ENCODE assay signal across 10 cellular contexts in the genomic region with DNA sequence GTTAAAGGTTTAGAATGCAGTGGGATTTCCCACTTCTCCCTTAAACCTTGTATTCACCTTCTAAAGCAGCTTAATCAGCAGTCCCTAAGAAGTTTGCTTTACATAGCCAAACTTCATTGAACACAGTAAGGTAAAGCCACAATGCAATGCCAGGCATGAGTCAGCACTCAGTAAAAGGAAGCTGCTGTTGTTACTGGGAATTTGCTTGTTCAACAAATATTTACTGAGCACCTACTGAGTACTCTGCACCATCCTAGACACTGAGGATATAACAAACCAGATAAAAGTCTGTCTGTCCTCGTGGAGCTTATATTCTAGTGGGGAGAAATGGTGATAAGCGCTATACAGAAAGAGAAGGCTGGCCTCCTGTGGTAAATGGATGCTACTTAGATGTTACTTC.
DNase-seq lines count a peak whose midpoint lies in the region; ATAC-seq, FAIRE-seq and TF ChIP-seq lines count a peak whose summit lies in the region.
"Had no signal": no experiment of that assay in that cellular context is flagged by ENCODE, and none has a peak within 500 bp of the region (broad histone marks: within the 10 kb centered on the region; RNA-seq: fewer than 3 reads in every experiment).

No MANE protein-coding gene starts in this region.

- no peak overlapping the region for H2BK15ac ChIP-seq in H9 (ENCODE audit: low read depth, low read length)

- TF ChIP-seq EP300 in gastroesophageal sphincter (IDR thresholded peaks at IDR 0.05): no peak

- no peaks in the 10 kb centered on the region for H3K27me3 Mint-ChIP-seq in H9 (ENCODE audit: low read depth)
- H3K27me3 Mint-ChIP-seq: activated naive CD8-positive, alpha-beta T cell treated with anti-CD3 and anti-CD28 coated beads for 36 hours had no signal

- no peaks in the 10 kb centered on the region for H3K79me2 ChIP-seq in H9 (ENCODE audit: insufficient read depth, low read length)

- H2BK5ac ChIP-seq in H9 (ENCODE audit: insufficient read length, low read length): no peak overlapping the region

- H4K8ac ChIP-seq in H9 (replicated peaks; ENCODE audit: insufficient read length, low read depth, low read length): no peak overlapping the region

- H2AFZ ChIP-seq in H9 (ENCODE audit: low read length): no peak overlapping the region

- no peak for FAIRE-seq in small intestine (lab: Jason Lieb, UNC)

- no peak overlapping the region for H3K4me3 ChIP-seq in NT2/D1 (ENCODE audit: insufficient read length, low read depth)
- no peak overlapping the region for H3K4me3 ChIP-seq in small intestine (ENCODE audit: low read depth in 1 of 2, low read length in 2 of 2)
- no peak overlapping the region for H3K4me3 ChIP-seq in gastroesophageal sphincter
- H3K4me3 ChIP-seq: skin epidermis had no signal

- TF ChIP-seq CTCF in H9 (conservative IDR thresholded peaks at IDR 0.05) (no peak), gastroesophageal sphincter (IDR thresholded peaks at IDR 0.05) (no peak)

- no peak overlapping the region for H3K4me2 ChIP-seq in H9 (ENCODE audit: insufficient read depth, insufficient read length, low read length)

- no peak overlapping the region for H3K14ac ChIP-seq in H9 (ENCODE audit: insufficient read depth, low read length)

- no peak overlapping the region for H3K18ac ChIP-seq in H9 (ENCODE audit: insufficient read length, low read depth, low read length)

- H3K4me1 ChIP-seq in H9 (ENCODE audit: insufficient read depth, low read length) (no peaks in the 10 kb centered on the region), NT2/D1 (ENCODE audit: insufficient read depth, insufficient read length) (no peaks in the 10 kb centered on the region), small intestine (ENCODE audit: control insufficient read depth in 2 of 2, insufficient read depth in 1 of 2, low read depth in 1 of 2, low read length in 1 of 2) (no peaks in the 10 kb centered on the region), gastroesophageal sphincter (no peaks in the 10 kb centered on the region)

- no peak overlapping the region for H3T11ph ChIP-seq in H9 (ENCODE audit: low read length)

- H3K9ac ChIP-seq in H9 (ENCODE audit: extremely low read depth, insufficient read length, low read length) (no peak overlapping the region), NT2/D1 (ENCODE audit: insufficient read length, low read depth) (no peak overlapping the region)

- H3K56ac ChIP-seq in H9 (ENCODE audit: insufficient read length, low read depth, low read length): no peak overlapping the region

- H4K20me1 ChIP-seq in H9 (ENCODE audit: control insufficient read depth, insufficient read depth, insufficient read length): no peaks in the 10 kb centered on the region

- H3K4me1 Mint-ChIP-seq in H9: peaks cover 4 to 16% of the 10 kb centered on the region in 2 experiments; a peak in 3 of 4 replicates
- H3K4me1 Mint-ChIP-seq: activated naive CD8-positive, alpha-beta T cell treated with anti-CD3 and anti-CD28 coated beads for 36 hours had no signal

- H2BK20ac ChIP-seq in H9 (ENCODE audit: low read depth, low read length, poor library complexity, severe bottlenecking): no peak overlapping the region

- no CpG with 5 or more reads among the region's 2 CpGs for WGBS in H9 (ENCODE audit: extremely low coverage, insufficient read length, low lambda C conversion rate)
- 72 to 91% (median 75%) methylated on average over 2 of the region's 2 CpGs for WGBS in small intestine, 3 donors
- 97 to 100% methylated on average over 1 to 2 of the region's 2 CpGs for WGBS in gastroesophageal sphincter (ENCODE audit: low coverage in 1 of 2), 2 donors

- no peak for ATAC-seq in gastroesophageal sphincter

- no peaks in the 10 kb centered on the region for H3K9me3 ChIP-seq in H9 (ENCODE audit: control insufficient read depth, low read depth, low read length)
- no peaks in the 10 kb centered on the region for H3K9me3 ChIP-seq in NT2/D1 (ENCODE audit: insufficient read depth, low read length)
- H3K9me3 ChIP-seq in small intestine (ENCODE audit: control insufficient read depth, low read depth): no peaks in the 10 kb centered on the region
- no peaks in the 10 kb centered on the region for H3K9me3 ChIP-seq in gastroesophageal sphincter

- peak overlapping the region; percentile 19 to 86 (median 49); a peak in 4 of 7 replicates for H3K27ac Mint-ChIP-seq in H9
- H3K27ac Mint-ChIP-seq: activated naive CD8-positive, alpha-beta T cell treated with anti-CD3 and anti-CD28 coated beads for 36 hours had no signal

- H3K79me1 ChIP-seq in H9 (ENCODE audit: insufficient read depth, low read depth, low read length, poor library complexity, severe bottlenecking): no peaks in the 10 kb centered on the region

- no peak overlapping the region for H2BK12ac ChIP-seq in H9 (ENCODE audit: insufficient read length, low read depth, low read length)

- H4K5ac ChIP-seq in H9 (ENCODE audit: insufficient read length, low read depth, low read length): no peak overlapping the region

- no peak for TF ChIP-seq POLR2A in gastroesophageal sphincter (IDR thresholded peaks at IDR 0.05)

- no peaks in the 10 kb centered on the region for H3K9me3 Mint-ChIP-seq in H9
- H3K9me3 Mint-ChIP-seq: activated naive CD8-positive, alpha-beta T cell treated with anti-CD3 and anti-CD28 coated beads for 36 hours had no signal

- no peak overlapping the region for H3K4ac ChIP-seq in H9 (ENCODE audit: low read depth, low read length)

- no peak overlapping the region for H2BK120ac ChIP-seq in H9 (ENCODE audit: low read depth, low read length, poor library complexity, severe bottlenecking)

- H3K23me2 ChIP-seq in H9 (ENCODE audit: insufficient read length, low read depth, low read length, poor library complexity, severe bottlenecking): no peaks in the 10 kb centered on the region

- peaks cover 42% of the 10 kb centered on the region for H3K36me3 ChIP-seq in NT2/D1 (ENCODE audit: insufficient read depth, insufficient read length, low read length)
- peaks cover 0 to 7% of the 10 kb centered on the region in 2 donors for H3K36me3 ChIP-seq in small intestine (ENCODE audit: control insufficient read depth in 2 of 2, insufficient read depth in 2 of 2, low read length in 2 of 2)
- peaks cover 0 to 45% of the 10 kb centered on the region in 2 donors for H3K36me3 ChIP-seq in gastroesophageal sphincter

- H3K27ac ChIP-seq in H9 (ENCODE audit: insufficient read length, low read depth, low read length): no peak overlapping the region
- H3K27ac ChIP-seq in small intestine (ENCODE audit: low read depth in 1 of 2, low read length in 1 of 2): no peak overlapping the region
- no peak overlapping the region for H3K27ac ChIP-seq in gastroesophageal sphincter

- no peak overlapping the region for H3K4me3 Mint-ChIP-seq in H9
- H3K4me3 Mint-ChIP-seq: activated naive CD8-positive, alpha-beta T cell treated with anti-CD3 and anti-CD28 coated beads for 36 hours had no signal

- DNase-seq in H9 (no peak), NT2/D1 (ENCODE audit: low read depth, low spot score) (peak; percentile 5), fibroblast of gingiva (ENCODE audit: low read depth) (peak; percentile 23), small intestine (peak; percentile 31), epidermal melanocyte (ENCODE audit: insufficient read length, low spot score) (no peak)
- no peak for DNase-seq in activated CD4-positive, CD25-positive, alpha-beta regulatory T cell (lab: John Stamatoyannopoulos, UW)
- DNase-seq: activated naive CD8-positive, alpha-beta T cell treated with anti-CD3 and anti-CD28 coated beads for 36 hours; substantia nigra had no signal

- H4K91ac ChIP-seq in H9 (ENCODE audit: insufficient read length, low read depth, low read length): no peak overlapping the region

- H3K27me3 ChIP-seq in H9 (ENCODE audit: insufficient read depth, low read length) (no peaks in the 10 kb centered on the region), NT2/D1 (ENCODE audit: insufficient read depth, insufficient read length) (no peaks in the 10 kb centered on the region), small intestine (ENCODE audit: control insufficient read depth in 2 of 2, insufficient read depth in 2 of 2, low read length in 2 of 2) (no peaks in the 10 kb centered on the region), gastroesophageal sphincter (no peaks in the 10 kb centered on the region)

- H3K36me3 Mint-ChIP-seq in H9 (ENCODE audit: insufficient read depth in 1 of 3, low read depth in 3 of 3): peaks cover 12 to 29% (median 28%) of the 10 kb centered on the region in 3 experiments; a peak in 6 of 7 replicates

- no peak overlapping the region for H3K23ac ChIP-seq in H9 (ENCODE audit: insufficient read length, low read depth, low read length)

- H2AK5ac ChIP-seq in H9 (ENCODE audit: insufficient read length, low read length): no peak overlapping the region

Comparison
In these comparisons a context has a peak if more than half of its experiments do, and no peak if none do; other contexts are left out.
1. DNase-seq: peak in NT2/D1 (single experiment), fibroblast of gingiva (single experiment) and small intestine (single experiment); none in H9 (single experiment), epidermal melanocyte (single experiment) and activated CD4-positive, CD25-positive, alpha-beta regulatory T cell (0 of 4).